Comparison of ENCODE assay signal across 20 cellular contexts in the genomic region with DNA sequence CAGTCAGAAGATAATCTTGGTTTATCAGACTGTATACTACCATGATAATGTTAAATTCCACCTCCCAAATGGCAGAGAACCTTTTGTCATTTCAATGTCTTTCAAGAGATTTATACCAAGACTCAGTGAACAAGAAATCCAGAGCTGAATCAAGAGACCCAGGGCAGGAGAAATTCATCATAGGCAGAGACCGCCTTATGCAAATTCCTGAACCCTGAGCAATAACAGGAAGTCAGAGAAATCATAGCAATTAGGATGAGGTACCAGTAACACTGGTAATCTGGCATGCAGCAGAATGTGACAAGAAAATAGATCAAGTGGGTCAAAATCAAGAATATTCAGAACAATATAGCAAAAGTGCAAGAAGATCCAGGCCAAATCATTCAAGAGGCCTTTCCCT.
DNase-seq lines count a peak whose midpoint lies in the region; ATAC-seq, FAIRE-seq and TF ChIP-seq lines count a peak whose summit lies in the region.
"Had no signal": no experiment of that assay in that cellular context is flagged by ENCODE, and none has a peak within 500 bp of the region (broad histone marks: within the 10 kb centered on the region; RNA-seq: fewer than 3 reads in every experiment).

No MANE protein-coding gene starts in this region.

- H3K27me3 Mint-ChIP-seq in activated T-cell treated with anti-CD3 and anti-CD28 coated beads, Interleukin-2, amount 50 U/mL, for 24 hours: no peaks in the 10 kb centered on the region
- H3K27me3 Mint-ChIP-seq: CD4-positive, CD25-positive, alpha-beta regulatory T cell had no signal

- H3K4me1 Mint-ChIP-seq in activated T-cell treated with anti-CD3 and anti-CD28 coated beads, Interleukin-2, amount 50 U/mL, for 24 hours (ENCODE audit: low read depth): no peaks in the 10 kb centered on the region
- H3K4me1 Mint-ChIP-seq: CD4-positive, CD25-positive, alpha-beta regulatory T cell had no signal

- intact Hi-C loops in heart left ventricle (cut with DNase I): no loop called here

- no peak for TF ChIP-seq POLR2A in heart left ventricle (IDR thresholded peaks at IDR 0.05)

- no peak overlapping the region for H3K27ac Mint-ChIP-seq in activated T-cell treated with anti-CD3 and anti-CD28 coated beads, Interleukin-2, amount 50 U/mL, for 24 hours
- H3K27ac Mint-ChIP-seq: CD4-positive, CD25-positive, alpha-beta regulatory T cell had no signal

- no peaks in the 10 kb centered on the region for H3K4me1 ChIP-seq in heart left ventricle
- H3K4me1 ChIP-seq: Caco-2, SJSA1 had no signal

- H3K36me3 ChIP-seq in brain microvascular endothelial cell (replicated peaks): no peaks in the 10 kb centered on the region
- no peaks in the 10 kb centered on the region for H3K36me3 ChIP-seq in heart left ventricle
- H3K36me3 ChIP-seq: SJSA1 had no signal

- DNase-seq in ELR (ENCODE audit: low read depth): peak; percentile 69
- DNase-seq in NAMALWA (ENCODE audit: low spot score): peak; percentile 3
- DNase-seq in brain microvascular endothelial cell: peak; percentile 11
- peak; percentile 1 for DNase-seq in hepatic stellate cell (ENCODE audit: low spot score)
- DNase-seq in heart left ventricle: no peak
- no peak for DNase-seq in CD1c-positive myeloid dendritic cell (ENCODE audit: extremely low spot score)
- DNase-seq in activated T-cell treated with anti-CD3 and anti-CD28 coated beads, Interleukin-2, amount 50 U/mL, for 24 hours: no peak
- DNase-seq in frontal cortex (ENCODE audit: low spot score in 2 of 2): no peak
- DNase-seq: Caco-2; CD4-positive, CD25-positive, alpha-beta regulatory T cell; DMS153; MV-4-11; NCI-H1417 treated with DMSO at 0.1 percent for 48 hours; NCI-H1930; NCI-H2171; NCI-H446; NCI-H69; NK-92 treated with Interleukin-12 subunit alpha and Interleukin-12 subunit beta, amount 100 ng/mL, for 24 hours; OCI-M1 had no signal

- FAIRE-seq in frontal cortex (lab: Jason Lieb, UNC): no peak

- WGBS in heart left ventricle, 4 donors: 63 to 75% (median 66%) methylated on average over 1 of the region's 1 CpG

- no peak overlapping the region for H3K27ac ChIP-seq in brain microvascular endothelial cell
- no peak overlapping the region for H3K27ac ChIP-seq in heart left ventricle
- H3K27ac ChIP-seq: SJSA1 had no signal

- no peak for TF ChIP-seq CTCF in brain microvascular endothelial cell (IDR thresholded peaks at IDR 0.05; ENCODE audit: low read depth, low read length, missing control alignments)
- TF ChIP-seq CTCF in heart left ventricle (IDR thresholded peaks at IDR 0.05): no peak

- H3K4me3 Mint-ChIP-seq in activated T-cell treated with anti-CD3 and anti-CD28 coated beads, Interleukin-2, amount 50 U/mL, for 24 hours: no peak overlapping the region
- H3K4me3 Mint-ChIP-seq: CD4-positive, CD25-positive, alpha-beta regulatory T cell had no signal

- H3K27me3 ChIP-seq in brain microvascular endothelial cell (replicated peaks) (no peaks in the 10 kb centered on the region), heart left ventricle (no peaks in the 10 kb centered on the region)
- H3K27me3 ChIP-seq: SJSA1 had no signal

- ATAC-seq in heart left ventricle: no peak

- H3K36me3 Mint-ChIP-seq in activated T-cell treated with anti-CD3 and anti-CD28 coated beads, Interleukin-2, amount 50 U/mL, for 24 hours (ENCODE audit: low read depth): no peaks in the 10 kb centered on the region
- H3K36me3 Mint-ChIP-seq: CD4-positive, CD25-positive, alpha-beta regulatory T cell had no signal

- in situ Hi-C loops in brain microvascular endothelial cell (cut with HindIII; ENCODE audit: low pct_ligation_motif_present, low sequenced_read_pairs): no loop called here

- peaks cover 0 to 5% (median 0%) of the 10 kb centered on the region in 12 donors for H3K9me3 ChIP-seq in heart left ventricle
- H3K9me3 ChIP-seq: Caco-2 had no signal

- H3K4me3 ChIP-seq in brain microvascular endothelial cell (ENCODE audit: low read depth, low read length) (no peak overlapping the region), heart left ventricle (no peak overlapping the region)
- H3K4me3 ChIP-seq: SJSA1 had no signal

- H3K9me3 Mint-ChIP-seq in activated T-cell treated with anti-CD3 and anti-CD28 coated beads, Interleukin-2, amount 50 U/mL, for 24 hours: no peaks in the 10 kb centered on the region

Comparison
In these comparisons a context has a peak if more than half of its experiments do, and no peak if none do; other contexts are left out.
1. DNase-seq: peak in ELR (single experiment), NAMALWA (single experiment), brain microvascular endothelial cell (single experiment) and hepatic stellate cell (single experiment); none in heart left ventricle (0 of 5), CD1c-positive myeloid dendritic cell (single experiment), activated T-cell treated with anti-CD3 and anti-CD28 coated beads, Interleukin-2, amount 50 U/mL, for 24 hours (single experiment) and frontal cortex (0 of 2).